In the genomic region with DNA sequence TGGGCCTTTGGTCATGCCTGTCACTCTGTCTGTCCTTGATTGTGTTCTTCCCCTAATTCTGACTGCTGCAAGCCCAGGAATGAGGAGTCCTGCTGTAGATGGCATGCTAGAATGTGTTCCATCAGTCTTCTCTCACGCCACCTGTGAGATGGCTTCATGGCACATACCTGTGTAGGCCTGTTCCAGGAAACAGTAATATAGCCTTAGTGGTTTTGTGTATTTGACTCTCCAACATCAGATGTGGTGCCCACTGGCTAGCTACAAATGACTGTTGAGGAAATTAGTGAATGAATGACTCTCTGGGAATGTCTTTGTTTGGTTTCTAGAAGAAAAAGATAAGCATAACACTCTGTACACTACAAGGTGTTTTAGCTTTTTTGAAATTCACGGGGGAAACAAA, we compare ENCODE assay signal across 24 cellular contexts.
"Had no signal": no experiment of that assay in that cellular context is flagged by ENCODE, and none has a peak within 500 bp of the region (broad histone marks: within the 10 kb centered on the region; RNA-seq: fewer than 3 reads in every experiment).

No MANE protein-coding gene starts in this region.

- ATAC-seq: activated CD8-positive, alpha-beta memory T cell treated with anti-CD3 and anti-CD28 coated beads, Interleukin-2, amount 10 ng/mL, durations not matched to agents 7 days and 5 days; activated CD8-positive, alpha-beta T cell treated with anti-CD3 and anti-CD28 coated beads for 36 hours; effector memory CD8-positive, alpha-beta T cell; gastroesophageal sphincter; heart left ventricle; left colon had no signal

- H3K27ac Mint-ChIP-seq: activated B cell treated with CpG ODN at 0.5 μM for 24 hours; activated CD8-positive, alpha-beta memory T cell treated with anti-CD3 and anti-CD28 coated beads, Interleukin-2, amount 10 ng/mL, durations not matched to agents 7 days and 5 days; activated CD8-positive, alpha-beta T cell treated with anti-CD3 and anti-CD28 coated beads for 36 hours; effector memory CD8-positive, alpha-beta T cell; neural progenitor cell had no signal

- H3K4me3 Mint-ChIP-seq: activated B cell treated with CpG ODN at 0.5 μM for 24 hours; activated CD8-positive, alpha-beta memory T cell treated with anti-CD3 and anti-CD28 coated beads, Interleukin-2, amount 10 ng/mL, durations not matched to agents 7 days and 5 days; activated CD8-positive, alpha-beta T cell treated with anti-CD3 and anti-CD28 coated beads for 36 hours; effector memory CD8-positive, alpha-beta T cell; neural progenitor cell had no signal

- H3K27me3 ChIP-seq: breast epithelium, colonic mucosa, dorsolateral prefrontal cortex, esophagus squamous epithelium, gastroesophageal sphincter, heart left ventricle, neural progenitor cell, SJCRH30, upper lobe of left lung had no signal

- DNase-seq: activated B cell treated with CpG ODN at 0.5 μM for 24 hours; activated CD4-positive, alpha-beta T cell treated with anti-CD3 and anti-CD28 coated beads for 48 hours; activated CD8-positive, alpha-beta memory T cell treated with anti-CD3 and anti-CD28 coated beads, Interleukin-2, amount 10 ng/mL, durations not matched to agents 7 days and 5 days; activated CD8-positive, alpha-beta T cell treated with anti-CD3 and anti-CD28 coated beads for 36 hours; activated effector memory CD4-positive, alpha-beta T cell treated with Interleukin-2 at 50 U/mL for 16 hours; activated naive CD4-positive, alpha-beta T cell treated with anti-CD3 and anti-CD28 coated beads, Interleukin-2, amount 50 U/mL, for 16 hours; colonic mucosa; dorsolateral prefrontal cortex; effector memory CD8-positive, alpha-beta T cell; esophagus squamous epithelium; heart left ventricle; left colon; mesenchymal stem cell; retina; SJCRH30; stimulated activated CD4-positive, alpha-beta T cell treated with anti-CD3 and anti-CD28 coated beads, Interleukin-2, amount 100 ng/mL, for 48 hours; stimulated activated CD8-positive, alpha-beta memory T cell treated with anti-CD3 and anti-CD28 coated beads, Interleukin-4, amount 100 ng/mL, for 48 hours; stimulated activated naive CD4-positive, alpha-beta T cell; T-helper 1 cell; T-helper 9 cell; upper lobe of left lung had no signal

- H3K4me2 ChIP-seq: neural progenitor cell had no signal

- H3K27ac ChIP-seq: breast epithelium, colonic mucosa, dorsolateral prefrontal cortex, esophagus squamous epithelium, gastroesophageal sphincter, heart left ventricle, neural progenitor cell, SJCRH30, upper lobe of left lung had no signal

- H3K36me3 ChIP-seq: breast epithelium, colonic mucosa, neural progenitor cell, SJCRH30 had no signal

- H3K9me3 Mint-ChIP-seq: activated CD8-positive, alpha-beta T cell treated with anti-CD3 and anti-CD28 coated beads for 36 hours; effector memory CD8-positive, alpha-beta T cell; neural progenitor cell had no signal

- H3K27me3 Mint-ChIP-seq: activated B cell treated with CpG ODN at 0.5 μM for 24 hours; activated CD8-positive, alpha-beta memory T cell treated with anti-CD3 and anti-CD28 coated beads, Interleukin-2, amount 10 ng/mL, durations not matched to agents 7 days and 5 days; activated CD8-positive, alpha-beta T cell treated with anti-CD3 and anti-CD28 coated beads for 36 hours; effector memory CD8-positive, alpha-beta T cell had no signal

- H3K9me3 ChIP-seq: breast epithelium, colonic mucosa, esophagus squamous epithelium, gastroesophageal sphincter, heart left ventricle, SJCRH30, upper lobe of left lung had no signal

- H2AFZ ChIP-seq: neural progenitor cell had no signal

- H3K4me1 ChIP-seq: breast epithelium, colonic mucosa, gastroesophageal sphincter, neural progenitor cell, SJCRH30 had no signal

- H3K4me3 ChIP-seq: breast epithelium, colonic mucosa, dorsolateral prefrontal cortex, esophagus squamous epithelium, gastroesophageal sphincter, heart left ventricle, neural progenitor cell, SJCRH30, upper lobe of left lung had no signal
